Comparison of ENCODE assay signal across 27 cellular contexts in genomic region chr4:122086338-122086737, GRCh38.
DNase-seq lines count a peak whose midpoint lies in the region; ATAC-seq and TF ChIP-seq lines count a peak whose summit lies in the region.
"Had no signal": no experiment of that assay in that cellular context is flagged by ENCODE, and none has a peak within 500 bp of the region (broad histone marks: within the 10 kb centered on the region; RNA-seq: fewer than 3 reads in every experiment).

No MANE protein-coding gene starts in this region.

- peak overlapping the region; percentile 34 for H3K27ac ChIP-seq in left ventricle myocardium inferior (replicated peaks)
- H3K27ac ChIP-seq in thyroid gland: peak overlapping the region in 2 of 3 donors; percentile 33 to 49
- H3K27ac ChIP-seq in testis: no peak overlapping the region
- H3K27ac ChIP-seq: breast epithelium, C4-2B, coronary artery, pancreas, right lobe of liver, vagina had no signal

- ATAC-seq in Right ventricle myocardium inferior: no peak
- ATAC-seq in stimulated activated naive B cell treated with anti-CD40 and anti-IgM and Interleukin-4, amounts not matched to agents 10 μg/mL and 1 μg/mL and 100 μg/mL, for 72 hours (replicated peaks): no peak
- ATAC-seq: naive thymus-derived CD4-positive, alpha-beta T cell; pancreas; right lobe of liver; WTC11 had no signal

- no peak overlapping the region for H3K4me3 Mint-ChIP-seq in stimulated activated naive B cell treated with anti-CD40 and anti-IgM and Interleukin-4, amounts not matched to agents 10 μg/mL and 1 μg/mL and 100 μg/mL, for 72 hours
- H3K4me3 Mint-ChIP-seq: activated CD4-positive, alpha-beta memory T cell treated with anti-CD3 and anti-CD28 coated beads for 36 hours; endodermal cell; naive thymus-derived CD4-positive, alpha-beta T cell; WTC11 had no signal

- no peak overlapping the region for H3K4me3 ChIP-seq in left ventricle myocardium inferior
- H3K4me3 ChIP-seq in thyroid gland (replicated peaks in 1 of 3): no peak overlapping the region
- H3K4me3 ChIP-seq in testis: no peak overlapping the region
- H3K4me3 ChIP-seq: breast epithelium, coronary artery, HAP-1, pancreas, right lobe of liver, vagina had no signal

- no peak for TF ChIP-seq POLR2A in thyroid gland (IDR thresholded peaks at IDR 0.05)
- no peak for TF ChIP-seq POLR2A in testis (IDR thresholded peaks at IDR 0.05)

- intact Hi-C loops in left ventricle myocardium inferior (cut with micrococcal nuclease) (no loop called here), Right ventricle myocardium inferior (cut with DNase I) (no loop called here), thyroid gland (cut with DNase I) (no loop called here), testis (cut with DNase I; ENCODE audit: low total_unique reads) (no loop called here)

- DNase-seq in left ventricle myocardium inferior: no peak
- no peak for DNase-seq in Right ventricle myocardium inferior (ENCODE audit: missing footprints)
- peak; percentile 18 for DNase-seq in NCI-H345 treated with DMSO at 0.1 percent for 48 hours (lab: John Stamatoyannopoulos, UW; ENCODE audit: unreplicated experiment)
- peak; percentile 10 for DNase-seq in globus pallidus (ENCODE audit: low spot score)
- DNase-seq in thyroid gland: peak; percentile 31 to 34
- no peak for DNase-seq in anterior cingulate cortex (lab: John Stamatoyannopoulos, UW)
- no peak for DNase-seq in testis
- DNase-seq in stimulated activated naive B cell treated with anti-CD40 and anti-IgM and Interleukin-4, amounts not matched to agents 10 μg/mL and 1 μg/mL and 100 μg/mL, for 72 hours: no peak
- DNase-seq: activated CD4-positive, alpha-beta memory T cell treated with anti-CD3 and anti-CD28 coated beads for 36 hours; activated gamma-delta T cell; endodermal cell; GF-D8; head of caudate nucleus; Kasumi-1; naive thymus-derived CD4-positive, alpha-beta T cell; NCI-H1048; NCI-H82; OCI-M1; pancreas; right lobe of liver; T-helper 9 cell had no signal

- no peaks in the 10 kb centered on the region for H3K36me3 Mint-ChIP-seq in stimulated activated naive B cell treated with anti-CD40 and anti-IgM and Interleukin-4, amounts not matched to agents 10 μg/mL and 1 μg/mL and 100 μg/mL, for 72 hours
- H3K36me3 Mint-ChIP-seq: activated CD4-positive, alpha-beta memory T cell treated with anti-CD3 and anti-CD28 coated beads for 36 hours; naive thymus-derived CD4-positive, alpha-beta T cell; WTC11 had no signal

- H3K27ac Mint-ChIP-seq in stimulated activated naive B cell treated with anti-CD40 and anti-IgM and Interleukin-4, amounts not matched to agents 10 μg/mL and 1 μg/mL and 100 μg/mL, for 72 hours: no peak overlapping the region
- H3K27ac Mint-ChIP-seq: activated CD4-positive, alpha-beta memory T cell treated with anti-CD3 and anti-CD28 coated beads for 36 hours; endodermal cell; naive thymus-derived CD4-positive, alpha-beta T cell; WTC11 had no signal

- H3K4me1 ChIP-seq in left ventricle myocardium inferior: peaks cover 7% of the 10 kb centered on the region
- peaks cover 6 to 8% of the 10 kb centered on the region in 2 donors for H3K4me1 ChIP-seq in thyroid gland
- no peaks in the 10 kb centered on the region for H3K4me1 ChIP-seq in testis
- H3K4me1 ChIP-seq: breast epithelium, pancreas, right lobe of liver, vagina had no signal

- H3K4me1 Mint-ChIP-seq in stimulated activated naive B cell treated with anti-CD40 and anti-IgM and Interleukin-4, amounts not matched to agents 10 μg/mL and 1 μg/mL and 100 μg/mL, for 72 hours: no peaks in the 10 kb centered on the region
- H3K4me1 Mint-ChIP-seq: endodermal cell; naive thymus-derived CD4-positive, alpha-beta T cell had no signal

- WGBS in thyroid gland, 2 donors: 7 to 17% methylated on average over 3 of the region's 3 CpGs
- 39 to 42% methylated on average over 3 of the region's 3 CpGs for WGBS in testis, 2 donors

- H3K36me3 ChIP-seq in left ventricle myocardium inferior: no peaks in the 10 kb centered on the region
- no peaks in the 10 kb centered on the region for H3K36me3 ChIP-seq in thyroid gland
- no peaks in the 10 kb centered on the region for H3K36me3 ChIP-seq in testis (ENCODE audit: low read depth, missing control alignments)
- H3K36me3 ChIP-seq: breast epithelium, HAP-1, pancreas, right lobe of liver, vagina had no signal

- no peaks in the 10 kb centered on the region for H3K9me3 ChIP-seq in left ventricle myocardium inferior (replicated peaks)
- H3K9me3 ChIP-seq in thyroid gland: no peaks in the 10 kb centered on the region
- no peaks in the 10 kb centered on the region for H3K9me3 ChIP-seq in testis
- H3K9me3 ChIP-seq: breast epithelium, HAP-1, pancreas, right lobe of liver, vagina had no signal

- H3K27me3 Mint-ChIP-seq in stimulated activated naive B cell treated with anti-CD40 and anti-IgM and Interleukin-4, amounts not matched to agents 10 μg/mL and 1 μg/mL and 100 μg/mL, for 72 hours: peaks cover 12 to 21% of the 10 kb centered on the region in 2 donors
- H3K27me3 Mint-ChIP-seq: activated CD4-positive, alpha-beta memory T cell treated with anti-CD3 and anti-CD28 coated beads for 36 hours had no signal

- peaks cover 0 to 4% of the 10 kb centered on the region in 2 donors for H3K9me3 Mint-ChIP-seq in stimulated activated naive B cell treated with anti-CD40 and anti-IgM and Interleukin-4, amounts not matched to agents 10 μg/mL and 1 μg/mL and 100 μg/mL, for 72 hours
- H3K9me3 Mint-ChIP-seq: activated CD4-positive, alpha-beta memory T cell treated with anti-CD3 and anti-CD28 coated beads for 36 hours; endodermal cell; naive thymus-derived CD4-positive, alpha-beta T cell had no signal

- H3K27me3 ChIP-seq in left ventricle myocardium inferior (ENCODE audit: low read depth): no peaks in the 10 kb centered on the region
- H3K27me3 ChIP-seq in thyroid gland: no peaks in the 10 kb centered on the region
- H3K27me3 ChIP-seq in testis: no peaks in the 10 kb centered on the region
- H3K27me3 ChIP-seq: breast epithelium, pancreas, right lobe of liver, vagina had no signal

- no peak for TF ChIP-seq CTCF in left ventricle myocardium inferior (IDR thresholded peaks at IDR 0.05; ENCODE audit: borderline replicate concordance)
- no peak for TF ChIP-seq CTCF in thyroid gland (IDR thresholded peaks at IDR 0.05)
- TF ChIP-seq CTCF in testis (IDR thresholded peaks at IDR 0.05): no peak

Comparison
In these comparisons a context has a peak if more than half of its experiments do, and no peak if none do; other contexts are left out.
1. DNase-seq: peak in NCI-H345 treated with DMSO at 0.1 percent for 48 hours (single experiment), globus pallidus (single experiment) and thyroid gland (2 of 2); none in left ventricle myocardium inferior (single experiment), Right ventricle myocardium inferior (single experiment), anterior cingulate cortex (0 of 58), testis (single experiment) and stimulated activated naive B cell treated with anti-CD40 and anti-IgM and Interleukin-4, amounts not matched to agents 10 μg/mL and 1 μg/mL and 100 μg/mL, for 72 hours (single experiment).
2. H3K27ac ChIP-seq: peak in left ventricle myocardium inferior (single experiment) and thyroid gland (2 of 3); none in testis (0 of 2).